In genomic region chr4:16293205-16293860, GRCh38 we compare ENCODE assay signal across 25 cellular contexts.
"Had no signal": no experiment of that assay in that cellular context is flagged by ENCODE, and none has a peak within 500 bp of the region (broad histone marks: within the 10 kb centered on the region; RNA-seq: fewer than 3 reads in every experiment).

No MANE protein-coding gene starts in this region.

- H3K4me1 Mint-ChIP-seq: activated T-helper 17 cell treated with anti-CD3 and anti-CD28 coated beads, Interleukin-2, amount 50 U/mL, for 72 hours had no signal

- H3K27me3 ChIP-seq: testis had no signal

- H3K4me3 Mint-ChIP-seq: activated B cell treated with CpG ODN at 0.5 μM for 24 hours; activated CD8-positive, alpha-beta T cell treated with anti-CD3 and anti-CD28 coated beads for 36 hours; activated T-cell treated with anti-CD3 and anti-CD28 coated beads, Interleukin-2, amount 50 U/mL, for 4 hours; activated T-helper 17 cell treated with anti-CD3 and anti-CD28 coated beads, Interleukin-2, amount 50 U/mL, for 72 hours; immature natural killer cell; memory B cell; naive thymus-derived CD8-positive, alpha-beta T cell; T-helper 1 cell treated with Interleukin-12 subunit alpha and Interleukin-12 subunit beta and Interleukin-4 antibody, amounts not matched to agents 30 μg/mL and 1 μg/mL, for 36 hours had no signal

- H3K4me3 ChIP-seq: testis, transverse colon had no signal

- H3K9me3 ChIP-seq: testis, transverse colon had no signal

- H3K36me3 Mint-ChIP-seq: immature natural killer cell, memory B cell had no signal

- H3K9me3 Mint-ChIP-seq: activated B cell treated with CpG ODN at 0.5 μM for 24 hours; activated CD8-positive, alpha-beta T cell treated with anti-CD3 and anti-CD28 coated beads for 36 hours; activated T-cell treated with anti-CD3 and anti-CD28 coated beads, Interleukin-2, amount 50 U/mL, for 4 hours; activated T-helper 17 cell treated with anti-CD3 and anti-CD28 coated beads, Interleukin-2, amount 50 U/mL, for 72 hours; immature natural killer cell; memory B cell; T-helper 1 cell treated with Interleukin-12 subunit alpha and Interleukin-12 subunit beta and Interleukin-4 antibody, amounts not matched to agents 30 μg/mL and 1 μg/mL, for 36 hours had no signal

- H3K27ac Mint-ChIP-seq: activated B cell treated with CpG ODN at 0.5 μM for 24 hours; activated CD8-positive, alpha-beta T cell treated with anti-CD3 and anti-CD28 coated beads for 36 hours; activated T-helper 17 cell treated with anti-CD3 and anti-CD28 coated beads, Interleukin-2, amount 50 U/mL, for 72 hours; memory B cell; naive thymus-derived CD8-positive, alpha-beta T cell; T-helper 1 cell treated with Interleukin-12 subunit alpha and Interleukin-12 subunit beta and Interleukin-4 antibody, amounts not matched to agents 30 μg/mL and 1 μg/mL, for 36 hours had no signal

- H3K27ac ChIP-seq: testis, transverse colon had no signal

- H3K36me3 ChIP-seq: transverse colon had no signal

- DNase-seq: activated B cell treated with CpG ODN at 0.5 μM for 24 hours; activated CD4-positive, alpha-beta T cell treated with anti-CD3 and anti-CD28 coated beads, Interleukin-2, amount 50 U/mL, for 1 hour; activated CD8-positive, alpha-beta T cell treated with anti-CD3 and anti-CD28 coated beads for 36 hours; activated gamma-delta T cell treated with Interleukin-2 at 50 U/mL for 16 hours; activated naive CD4-positive, alpha-beta T cell treated with anti-CD3 and anti-CD28 coated beads, Interleukin-2, amount 50 U/mL, for 16 hours; activated T-cell treated with anti-CD3 and anti-CD28 coated beads, Interleukin-2, amount 50 U/mL, for 4 hours; amygdala; caudate nucleus; foreskin fibroblast; head of caudate nucleus; hippocampal formation; immature natural killer cell; kidney; naive thymus-derived CD8-positive, alpha-beta T cell; posterior cingulate gyrus; right cardiac atrium; stimulated activated CD4-positive, alpha-beta T cell treated with anti-CD3 and anti-CD28 coated beads, Interleukin-12 subunit alpha, Interleukin-12 subunit beta, amount 100 ng/mL, for 4 hours; stimulated activated CD4-positive, alpha-beta T cell treated with anti-CD3 and anti-CD28 coated beads, Interleukin-4, amount 100 ng/mL, for 1 hour; stimulated activated naive CD8-positive, alpha-beta T cell treated with anti-CD3 and anti-CD28 coated beads, Interleukin-15, Interleukin-2, amounts not matched to agents 100 U/mL and 50 U/mL, for 24 hours; T1000; testis; transverse colon had no signal
